2 cellular contexts compared by ENCODE assay signal in genomic region chr4:184408711-184409081, GRCh38.
TF ChIP-seq lines count a peak whose summit lies in the region.

No MANE protein-coding gene starts in this region.

TF ChIP-seq in IMR-90, 13 proteins besides CTCF, POLR2A, EP300 and RAD21:
- no peak for TF ChIP-seq MAZ (IDR thresholded peaks at IDR 0.05; ENCODE audit: borderline replicate concordance, low read depth, low read length)
- no peak for TF ChIP-seq BHLHE40 (IDR thresholded peaks at IDR 0.05; ENCODE audit: low read depth, low read length)
- TF ChIP-seq ELK1 (IDR thresholded peaks at IDR 0.05; ENCODE audit: borderline replicate concordance, low read depth, low read length): no peak
- no peak for TF ChIP-seq USF2 (IDR thresholded peaks at IDR 0.05; ENCODE audit: low read depth, low read length)
- TF ChIP-seq SMC3 (IDR thresholded peaks at IDR 0.05; ENCODE audit: low read depth, low read length): no peak
- no peak for TF ChIP-seq NFE2L2 (IDR thresholded peaks at IDR 0.05; ENCODE audit: low read depth, low read length)
- TF ChIP-seq CEBPB (IDR thresholded peaks at IDR 0.05; ENCODE audit: low read depth, low read length): no peak
- no peak for TF ChIP-seq RFX5 (IDR thresholded peaks at IDR 0.05; ENCODE audit: low read depth, low read length)
- no peak for TF ChIP-seq FOS (IDR thresholded peaks at IDR 0.05; ENCODE audit: low read depth, low read length)
- no peak for TF ChIP-seq CHD1 (IDR thresholded peaks at IDR 0.05; ENCODE audit: low read depth, low read length)
- no peak for TF ChIP-seq RCOR1 (IDR thresholded peaks at IDR 0.05; ENCODE audit: insufficient replicate concordance, low read length)
- TF ChIP-seq MXI1 (IDR thresholded peaks at IDR 0.05; ENCODE audit: borderline replicate concordance, low read depth, low read length): no peak

TF ChIP-seq in GM12891, 5 proteins besides CTCF, POLR2A, EP300 and RAD21:
- TF ChIP-seq POU2F2 (IDR thresholded peaks at IDR 0.05; ENCODE audit: low read depth, low read length) (no peak), TAF1 (IDR thresholded peaks at IDR 0.05; ENCODE audit: low read depth, low read length) (no peak), POLR2AphosphoS5 (IDR thresholded peaks at IDR 0.05; ENCODE audit: low read depth, low read length) (no peak), PAX5 (IDR thresholded peaks at IDR 0.05; ENCODE audit: insufficient read depth, low read length, severe bottlenecking) (no peak), SPI1 (IDR thresholded peaks at IDR 0.05; ENCODE audit: low read depth, low read length) (no peak)
TF ChIP-seq in GM12891: peak in this region for 0.
